Comparison of ENCODE assay signal across 8 cellular contexts in genomic region chr9:75086443-75087278, GRCh38. TPM values are rescaled to one million over a fixed set of nuclear protein-coding genes. Genes with fewer than 3 reads are reported as not detected.
DNase-seq lines count a peak whose midpoint lies in the region; ATAC-seq and TF ChIP-seq lines count a peak whose summit lies in the region.

No MANE protein-coding gene starts in this region.

- H3K4me3 ChIP-seq in iPS-18c (ENCODE audit: insufficient read depth, low read depth, low read length), result peak overlapping the region; percentile 85; the same call in 1 of the 2 replicates

- H3K4me1 Mint-ChIP-seq in activated T-helper 2 cell treated with anti-CD3 and anti-CD28 coated beads, Interferon-gamma antibody, Interleukin-2, Interleukin-4, amounts not matched to agents 10 μg/mL and 5 μg/mL and 100 μg/mL, durations not matched to agents 14 hours and 24 hours and 36 hours (ENCODE audit: low read depth), result peaks cover 48% of the 10 kb centered on the region

- peaks cover 29% of the 10 kb centered on the region for H3K36me3 Mint-ChIP-seq in activated T-helper 2 cell treated with anti-CD3 and anti-CD28 coated beads, Interferon-gamma antibody, Interleukin-2, Interleukin-4, amounts not matched to agents 10 μg/mL and 5 μg/mL and 100 μg/mL, durations not matched to agents 14 hours and 24 hours and 36 hours (ENCODE audit: low read depth)

- intact Hi-C loops in activated T-helper 2 cell treated with anti-CD3 and anti-CD28 coated beads, Interferon-gamma antibody, Interleukin-2, Interleukin-4, amounts not matched to agents 10 μg/mL and 5 μg/mL and 100 μg/mL, durations not matched to agents 14 hours and 24 hours and 36 hours (cut with micrococcal nuclease), result no loop called here
- intact Hi-C loops in sciatic nerve (cut with DNase I), result no loop called here

- H3K9me3 ChIP-seq in iPS-18c (ENCODE audit: control insufficient read depth, insufficient read depth, low read length), result no peaks in the 10 kb centered on the region

- H3K9me3 Mint-ChIP-seq in activated T-helper 2 cell treated with anti-CD3 and anti-CD28 coated beads, Interferon-gamma antibody, Interleukin-2, Interleukin-4, amounts not matched to agents 10 μg/mL and 5 μg/mL and 100 μg/mL, durations not matched to agents 14 hours and 24 hours and 36 hours, result no peaks in the 10 kb centered on the region

- TF ChIP-seq POLR2A in GM18505 (IDR thresholded peaks at IDR 0.05; ENCODE audit: borderline replicate concordance, extremely low read depth, insufficient read depth, insufficient read length), result no peak

- H3K4me3 Mint-ChIP-seq in activated T-helper 2 cell treated with anti-CD3 and anti-CD28 coated beads, Interferon-gamma antibody, Interleukin-2, Interleukin-4, amounts not matched to agents 10 μg/mL and 5 μg/mL and 100 μg/mL, durations not matched to agents 14 hours and 24 hours and 36 hours (ENCODE audit: low read depth), result peak overlapping the region; percentile 88

- peak overlapping the region; percentile 93 for H3K27ac Mint-ChIP-seq in activated T-helper 2 cell treated with anti-CD3 and anti-CD28 coated beads, Interferon-gamma antibody, Interleukin-2, Interleukin-4, amounts not matched to agents 10 μg/mL and 5 μg/mL and 100 μg/mL, durations not matched to agents 14 hours and 24 hours and 36 hours

- DNase-seq in DMS 273 (lab: John Stamatoyannopoulos, UW; ENCODE audit: unreplicated experiment) (peak; percentile 39), DMS 273 treated with DMSO at 0.1 percent for 48 hours (lab: John Stamatoyannopoulos, UW) (no peak), sciatic nerve (ENCODE audit: low spot score) (no peak)
- DNase-seq in activated T-helper 2 cell treated with anti-CD3 and anti-CD28 coated beads, Interferon-gamma antibody, Interleukin-2, Interleukin-4, amounts not matched to agents 10 μg/mL and 5 μg/mL and 100 μg/mL, durations not matched to agents 14 hours and 24 hours and 36 hours (ENCODE audit: low spot score), result no peak
- peak; percentile 25 for DNase-seq in stimulated activated naive CD8-positive, alpha-beta T cell treated with anti-CD3 and anti-CD28 coated beads, Interleukin-15, Interleukin-2, amounts not matched to agents 100 U/mL and 50 U/mL, for 24 hours
- DNase-seq in stimulated activated naive CD4-positive, alpha-beta T cell treated with Interleukin-2 at 50 U/mL for 16 hours (lab: John Stamatoyannopoulos, UW), result no peak

- no peaks in the 10 kb centered on the region for H3K27me3 Mint-ChIP-seq in activated T-helper 2 cell treated with anti-CD3 and anti-CD28 coated beads, Interferon-gamma antibody, Interleukin-2, Interleukin-4, amounts not matched to agents 10 μg/mL and 5 μg/mL and 100 μg/mL, durations not matched to agents 14 hours and 24 hours and 36 hours (ENCODE audit: low read depth)

- no peak for ATAC-seq in stimulated activated naive CD8-positive, alpha-beta T cell treated with anti-CD3 and anti-CD28 coated beads, Interleukin-15, Interleukin-2, amounts not matched to agents 100 U/mL and 50 U/mL, for 24 hours
- ATAC-seq in sciatic nerve (no peak), GM18505 (IDR thresholded peaks at IDR 0.05; ENCODE audit: unreplicated experiment) (no peak)

RNA-seq across cellular contexts. Expression of gene NMRK1, which starts 1.3 kb away (rescaled TPM):
- 10.9 and 12.6 TPM in 2 replicates for total RNA-seq in activated T-helper 2 cell treated with anti-CD3 and anti-CD28 coated beads, Interferon-gamma antibody, Interleukin-2, Interleukin-4, amounts not matched to agents 10 μg/mL and 5 μg/mL and 100 μg/mL, durations not matched to agents 14 hours and 24 hours and 36 hours
- 30.7 TPM for total RNA-seq in sciatic nerve

RNA-seq across cellular contexts. Expression of gene OSTF1, which starts 1.7 kb away (rescaled TPM):
- 86.8 and 87.5 TPM in 2 replicates for total RNA-seq in activated T-helper 2 cell treated with anti-CD3 and anti-CD28 coated beads, Interferon-gamma antibody, Interleukin-2, Interleukin-4, amounts not matched to agents 10 μg/mL and 5 μg/mL and 100 μg/mL, durations not matched to agents 14 hours and 24 hours and 36 hours
- 57.6 TPM for total RNA-seq in sciatic nerve

RNA-seq across cellular contexts. Expression of gene CARNMT1, which starts 58.6 kb away (rescaled TPM):
- total RNA-seq in activated T-helper 2 cell treated with anti-CD3 and anti-CD28 coated beads, Interferon-gamma antibody, Interleukin-2, Interleukin-4, amounts not matched to agents 10 μg/mL and 5 μg/mL and 100 μg/mL, durations not matched to agents 14 hours and 24 hours and 36 hours, result 36.0 and 41.0 TPM in 2 replicates
- 13.6 TPM for total RNA-seq in sciatic nerve

Comparison
In these comparisons a context has a peak if more than half of its experiments do, and no peak if none do; other contexts are left out.
1. DNase-seq: peak in DMS 273 (single experiment) and stimulated activated naive CD8-positive, alpha-beta T cell treated with anti-CD3 and anti-CD28 coated beads, Interleukin-15, Interleukin-2, amounts not matched to agents 100 U/mL and 50 U/mL, for 24 hours (single experiment); none in DMS 273 treated with DMSO at 0.1 percent for 48 hours (single experiment), activated T-helper 2 cell treated with anti-CD3 and anti-CD28 coated beads, Interferon-gamma antibody, Interleukin-2, Interleukin-4, amounts not matched to agents 10 μg/mL and 5 μg/mL and 100 μg/mL, durations not matched to agents 14 hours and 24 hours and 36 hours (single experiment), sciatic nerve (single experiment) and stimulated activated naive CD4-positive, alpha-beta T cell treated with Interleukin-2 at 50 U/mL for 16 hours (single experiment).